ENCODE assay signal across 1 cellular context in genomic region chr1:119080586-119080985, GRCh38.
TF ChIP-seq lines count a peak whose summit lies in the region.

No MANE protein-coding gene starts in this region.

TF ChIP-seq in SK-N-SH, 30 proteins besides CTCF, POLR2A, EP300 and RAD21 (continued from another document):
- TF ChIP-seq ZBTB33 (IDR thresholded peaks at IDR 0.05; ENCODE audit: borderline replicate concordance, low read depth) (0 out of 2 replicates have a peak, but pooled peaks have one; percentile 31), EZH2phosphoT487 (IDR thresholded peaks at IDR 0.05; ENCODE audit: borderline replicate concordance, low read depth) (no peak)
